ENCODE assay signal across 13 cellular contexts in the genomic region with DNA sequence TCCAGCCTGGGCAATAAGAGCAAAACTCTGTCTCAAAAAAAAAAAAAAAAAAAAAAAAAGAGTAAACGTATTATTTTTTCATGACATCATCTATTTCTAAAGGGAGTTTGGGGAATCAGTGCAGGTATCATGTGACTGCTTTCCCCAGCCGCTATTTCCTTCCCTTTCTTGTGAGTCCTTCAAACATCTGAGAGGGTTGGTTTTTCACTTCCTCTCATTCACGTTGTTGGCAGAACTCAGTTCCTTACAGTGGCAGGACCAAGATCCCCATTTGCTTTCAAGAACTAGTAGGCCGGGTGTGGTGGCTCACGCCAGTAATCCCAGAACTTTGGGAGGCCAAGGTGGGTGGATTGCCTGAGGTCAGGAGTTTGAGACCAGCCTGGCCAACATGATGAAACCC. TPM values are rescaled to one million over a fixed set of nuclear protein-coding genes. Genes with fewer than 3 reads are reported as not detected.
DNase-seq lines count a peak whose midpoint lies in the region; ATAC-seq and TF ChIP-seq lines count a peak whose summit lies in the region.
"Not testable (repeated sequence)": the region's sequence is repeated elsewhere in the genome, so short reads cannot be mapped to it uniquely, and the experiment has no call there.
"Had no signal": no experiment of that assay in that cellular context is flagged by ENCODE, and none has a peak within 500 bp of the region (broad histone marks: within the 10 kb centered on the region; RNA-seq: fewer than 3 reads in every experiment).

No MANE protein-coding gene starts in this region.

- POLR2A ChIA-PET in activated CD4-positive, alpha-beta T cell treated with anti-CD3 and anti-CD28 coated beads, Interleukin-2, amount 10 ng/mL, durations not matched to agents 7 days and 5 days (lab: Charles Lee) = not testable (repeated sequence)

- CTCF ChIA-PET in activated CD4-positive, alpha-beta T cell treated with anti-CD3 and anti-CD28 coated beads, Interleukin-2, amount 10 ng/mL, durations not matched to agents 7 days and 5 days (lab: Charles Lee) = not testable (repeated sequence)

- H3K27ac Mint-ChIP-seq in activated CD4-positive, alpha-beta T cell treated with anti-CD3 and anti-CD28 coated beads, Interleukin-2, amount 10 ng/mL, durations not matched to agents 7 days and 5 days = not testable (repeated sequence)

- 29 to 60% methylated on average over 5 of the region's 5 CpGs for WGBS in lung, 2 donors

- H3K27ac ChIP-seq in C4-2B = peak overlapping the region; percentile 65
- H3K27ac ChIP-seq in lung (ENCODE audit: low read depth in 1 of 2, low read length in 1 of 2) = not testable (repeated sequence)

- not testable (repeated sequence) for H3K27me3 ChIP-seq in lung (ENCODE audit: control insufficient read depth, insufficient read depth)

- not testable (repeated sequence) for H3K4me3 Mint-ChIP-seq in activated CD4-positive, alpha-beta T cell treated with anti-CD3 and anti-CD28 coated beads, Interleukin-2, amount 10 ng/mL, durations not matched to agents 7 days and 5 days

- not testable (repeated sequence) for H3K27me3 Mint-ChIP-seq in activated CD4-positive, alpha-beta T cell treated with anti-CD3 and anti-CD28 coated beads, Interleukin-2, amount 10 ng/mL, durations not matched to agents 7 days and 5 days

- H3K36me3 ChIP-seq in lung (ENCODE audit: control insufficient read depth in 2 of 2, insufficient read depth in 2 of 2, low read length in 2 of 2) = not testable (repeated sequence)

- peaks cover 14% of the 10 kb centered on the region for H3K4me1 Mint-ChIP-seq in activated CD4-positive, alpha-beta T cell treated with anti-CD3 and anti-CD28 coated beads, Interleukin-2, amount 10 ng/mL, durations not matched to agents 7 days and 5 days

- not testable (repeated sequence) for TF ChIP-seq CTCF in C4-2B (conservative IDR thresholded peaks at IDR 0.05); lung (IDR thresholded peaks at IDR 0.05; ENCODE audit: control extremely low read depth, extremely low read depth)

- H3K9me3 ChIP-seq in lung (ENCODE audit: control insufficient read depth in 2 of 2, insufficient read depth in 1 of 2, low read length in 1 of 2) = not testable (repeated sequence)

- H3K4me3 ChIP-seq in lung = not testable (repeated sequence)

- not testable (repeated sequence) for H3K9me3 Mint-ChIP-seq in activated CD4-positive, alpha-beta T cell treated with anti-CD3 and anti-CD28 coated beads, Interleukin-2, amount 10 ng/mL, durations not matched to agents 7 days and 5 days

- H3K36me3 Mint-ChIP-seq in activated CD4-positive, alpha-beta T cell treated with anti-CD3 and anti-CD28 coated beads, Interleukin-2, amount 10 ng/mL, durations not matched to agents 7 days and 5 days (ENCODE audit: low read depth) = not testable (repeated sequence)

- DNase-seq in MV-4-11 (lab: John Stamatoyannopoulos, UW) (peak; percentile 100), lung (ENCODE audit: low spot score) (peak; percentile 31)
- peak; percentile 34 for DNase-seq in activated CD4-positive, alpha-beta T cell treated with anti-CD3 and anti-CD28 coated beads, Interleukin-2, amount 10 ng/mL, durations not matched to agents 7 days and 5 days

- H3K4me1 ChIP-seq in lung (ENCODE audit: control insufficient read depth in 2 of 2, insufficient read depth in 2 of 2, low read length in 2 of 2) = not testable (repeated sequence)

- ATAC-seq in GM18519 (IDR thresholded peaks at IDR 0.05; ENCODE audit: low FRiP score, unreplicated experiment) (peak; percentile 74), GM21360 (IDR thresholded peaks at IDR 0.05; ENCODE audit: unreplicated experiment) (peak; percentile 74), HG02759 (IDR thresholded peaks at IDR 0.05; ENCODE audit: unreplicated experiment) (peak; percentile 82), HG03280 (IDR thresholded peaks at IDR 0.05; ENCODE audit: unreplicated experiment) (peak; percentile 60), lung (ENCODE audit: insufficient read depth, low FRiP score) (peak; percentile 59)

RNA-seq across cellular contexts. Expression of a gene that starts 47.0 kb away (rescaled TPM):
- not detected for total RNA-seq in activated CD4-positive, alpha-beta T cell treated with anti-CD3 and anti-CD28 coated beads, Interleukin-2, amount 10 ng/mL, durations not matched to agents 7 days and 5 days
- total RNA-seq in lung = not detected
- polyA plus RNA-seq in lung = not detected
- total RNA-seq: A673; activated T-helper 17 cell treated with anti-CD3 and anti-CD28 coated beads, Interleukin-2, amount 50 U/mL, for 72 hours; ascending aorta; T-helper 2 cell treated with Interferon-gamma antibody and Interleukin-4, amounts not matched to agents 100 ng/mL and 5 ng/mL, for 36 hours had no signal
- polyA plus RNA-seq: immature natural killer cell had no signal

Comparison
In these comparisons a context has a peak if more than half of its experiments do, and no peak if none do; other contexts are left out.
1. DNase-seq: peak in every context shown above with its lines; median percentile 100 in MV-4-11; 34 in activated CD4-positive, alpha-beta T cell treated with anti-CD3 and anti-CD28 coated beads, Interleukin-2, amount 10 ng/mL, durations not matched to agents 7 days and 5 days; 31 in lung.